10 cellular contexts compared by ENCODE assay signal in the genomic region with DNA sequence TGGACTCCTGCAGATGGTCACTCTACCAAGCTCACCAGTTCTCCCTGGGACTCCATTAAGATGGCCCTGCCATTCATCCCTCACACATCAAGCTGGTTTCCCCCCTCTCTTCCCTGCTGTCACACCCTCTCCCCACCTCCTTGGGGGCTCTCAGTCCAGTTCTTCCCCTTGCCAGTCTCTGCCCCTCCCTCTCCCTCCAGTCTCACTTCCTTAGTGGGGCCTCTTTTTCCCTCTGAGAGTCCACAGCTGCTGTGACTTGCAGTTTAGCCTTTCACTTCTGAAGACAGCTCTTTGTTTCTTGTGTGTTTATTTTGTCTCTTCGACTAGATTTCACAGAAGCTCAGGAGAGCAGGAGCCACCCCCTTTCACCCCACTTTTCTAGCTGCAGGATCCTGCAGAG. TPM values are rescaled to one million over a fixed set of nuclear protein-coding genes. Genes with fewer than 3 reads are reported as not detected.
DNase-seq lines count a peak whose midpoint lies in the region; ATAC-seq and TF ChIP-seq lines count a peak whose summit lies in the region.
"Had no signal": no experiment of that assay in that cellular context is flagged by ENCODE, and none has a peak within 500 bp of the region (broad histone marks: within the 10 kb centered on the region; RNA-seq: fewer than 3 reads in every experiment).

No MANE protein-coding gene starts in this region.

- H3K9me1 ChIP-seq in IMR-90 (ENCODE audit: insufficient read depth, low read length): peaks cover 24% of the 10 kb centered on the region

- peak overlapping the region; percentile 87 for H2BK20ac ChIP-seq in IMR-90 (ENCODE audit: low read depth, low read length)

- no peak for TF ChIP-seq RAD21 in IMR-90 (IDR thresholded peaks at IDR 0.05; ENCODE audit: low read length)

- H3K9me3 Mint-ChIP-seq in central memory CD8-positive, alpha-beta T cell: no peaks in the 10 kb centered on the region

- no peaks in the 10 kb centered on the region for H3K27me3 ChIP-seq in IMR-90 (ENCODE audit: control insufficient read depth, insufficient read depth, low read length)

- H2BK5ac ChIP-seq in IMR-90 (ENCODE audit: low read depth, low read length, poor library complexity, severe bottlenecking): peak overlapping the region; percentile 42

- POLR2A ChIA-PET in IMR-90 (lab: Charles Lee; ENCODE audit: unreplicated experiment): no interaction called here

- ATAC-seq in GM21447 (IDR thresholded peaks at IDR 0.05; ENCODE audit: unreplicated experiment) (peak; percentile 51), IMR-90 (ENCODE audit: low read depth) (no peak; the same call in 1 of the 2 replicates)
- no peak for ATAC-seq in central memory CD8-positive, alpha-beta T cell (replicated peaks; ENCODE audit: extremely low read depth, poor library complexity, severe bottlenecking)

- H3K79me1 ChIP-seq in IMR-90 (ENCODE audit: low read depth in 1 of 2, low read length in 2 of 2): 0 out of 4 replicates have a peak, but pooled peaks cover 0 to 5% of the 10 kb centered on the region in 2 experiments

- H3K18ac ChIP-seq in IMR-90 (ENCODE audit: low read depth, low read length): no peak overlapping the region

- peak overlapping the region; percentile 64 for H2AFZ ChIP-seq in IMR-90 (replicated peaks; ENCODE audit: low read length, poor library complexity)

- no peaks in the 10 kb centered on the region for H3K9me3 ChIP-seq in IMR-90 (ENCODE audit: control insufficient read depth, insufficient read depth, low read length)

- no peak overlapping the region for H4K5ac ChIP-seq in IMR-90 (ENCODE audit: low read depth, low read length)

- no peaks in the 10 kb centered on the region for H3K36me3 ChIP-seq in IMR-90 (ENCODE audit: control insufficient read depth, insufficient read depth, low read length)

- DNase-seq in GDM1 (lab: John Stamatoyannopoulos, UW): peak; percentile 61
- no peak for DNase-seq in IMR-90
- DNase-seq in central memory CD8-positive, alpha-beta T cell (ENCODE audit: low spot score in 2 of 2): no peak
- no peak for DNase-seq in NCI-H1092 treated with DMSO at 0.1 percent for 48 hours (lab: John Stamatoyannopoulos, UW)
- DNase-seq in D341Med (ENCODE audit: low spot score): no peak
- DNase-seq in activated gamma-delta T cell (lab: John Stamatoyannopoulos, UW): no peak
- DNase-seq in islet precursor cell: no peak
- DNase-seq: amniotic stem cell, NCI-H446 treated with DMSO at 0.1 percent for 48 hours had no signal

- no peaks in the 10 kb centered on the region for H3K27me3 Mint-ChIP-seq in central memory CD8-positive, alpha-beta T cell

- 0 out of 2 replicates have a peak overlapping the region, but pooled peaks have one; percentile 1 for H3K4me2 ChIP-seq in IMR-90 (ENCODE audit: low read depth, low read length)

- H2AK5ac ChIP-seq in IMR-90 (ENCODE audit: low read depth, low read length): peak overlapping the region; percentile 8; the same call in 1 of the 2 replicates

- peak overlapping the region in 1 of 2 experiments; percentile 36; a peak in 1 of 4 replicates for H4K8ac ChIP-seq in IMR-90 (ENCODE audit: low read depth in 2 of 2, low read length in 2 of 2)

- no CpG with 5 or more reads among the region's 1 CpG for WGBS in IMR-90 (ENCODE audit: extremely low coverage in 2 of 2, insufficient read length in 1 of 2), 2 experiments

- H3K4me3 Mint-ChIP-seq in central memory CD8-positive, alpha-beta T cell: peak overlapping the region; percentile 10

- peak overlapping the region; percentile 50; the same call in 1 of the 3 replicates for H2BK15ac ChIP-seq in IMR-90 (ENCODE audit: low read depth, low read length)

- H4K20me1 ChIP-seq in IMR-90 (ENCODE audit: insufficient read depth, low read length): no peaks in the 10 kb centered on the region

- H3K36me3 Mint-ChIP-seq in central memory CD8-positive, alpha-beta T cell (ENCODE audit: insufficient read depth): peaks cover 6% of the 10 kb centered on the region

- H4K91ac ChIP-seq in IMR-90 (ENCODE audit: insufficient read depth, low read depth, low read length): no peak overlapping the region

- H2AK9ac ChIP-seq in IMR-90 (replicated peaks; ENCODE audit: low read depth, low read length, poor library complexity): no peak overlapping the region

- H3K27ac ChIP-seq in IMR-90 (ENCODE audit: insufficient read depth, low read length): 0 out of 2 replicates have a peak overlapping the region, but pooled peaks have one; percentile 20

- H3K14ac ChIP-seq in IMR-90 (replicated peaks; ENCODE audit: low read depth, low read length): peak overlapping the region; percentile 75

- peak overlapping the region; percentile 42 for H3K27ac Mint-ChIP-seq in central memory CD8-positive, alpha-beta T cell (ENCODE audit: low read depth)

- intact Hi-C loops in IMR-90 (cut with micrococcal nuclease): no loop called here

- H3K4me3 ChIP-seq in IMR-90 (ENCODE audit: insufficient read depth, low read depth, low read length): no peak overlapping the region

- no TSS peak for BruUV-seq in IMR-90 (replicated peaks; lab: Mats Ljungman, UMichigan)

- CTCF ChIA-PET in IMR-90 (lab: Yijun Ruan, JAX): interaction anchor here (0.6 kb wide), 1 partner anchor 941 kb away, joined by 3 read pairs; no protein-coding TSS in a partner anchor

- H3K4me1 ChIP-seq in IMR-90 (ENCODE audit: control insufficient read depth, insufficient read depth, low read length): peaks cover 26% of the 10 kb centered on the region

- H2BK120ac ChIP-seq in IMR-90 (ENCODE audit: low read depth, low read length): peak overlapping the region; percentile 79

- TF ChIP-seq CTCF in IMR-90 (conservative IDR thresholded peaks at IDR 0.05; ENCODE audit: low read depth, low read length): no peak

- TF ChIP-seq POLR2A in IMR-90 (IDR thresholded peaks at IDR 0.05; ENCODE audit: low read depth, low read length): no peak

- dilution Hi-C loops in IMR-90 (cut with HindIII; ENCODE audit: low sequenced_read_pairs, unreplicated experiment): no loop called here

- H3K4ac ChIP-seq in IMR-90 (ENCODE audit: low read depth, low read length): peak overlapping the region; percentile 67; the same call in 1 of the 2 replicates

- no peak overlapping the region for H3K9ac ChIP-seq in IMR-90 (ENCODE audit: low read depth, low read length)

- peak overlapping the region; percentile 53; the same call in 1 of the 2 replicates for H3K23ac ChIP-seq in IMR-90 (ENCODE audit: low read depth, low read length)

- in situ Hi-C loops in IMR-90 (cut with MboI; ENCODE audit: low sequenced_read_pairs): no loop called here

- peaks cover 95% of the 10 kb centered on the region for H3K4me1 Mint-ChIP-seq in central memory CD8-positive, alpha-beta T cell

- no peak overlapping the region for H3K56ac ChIP-seq in IMR-90 (ENCODE audit: extremely low read depth, insufficient read depth, low read length)

TF ChIP-seq in IMR-90, 13 proteins besides CTCF, POLR2A, EP300 and RAD21:
- no peak for TF ChIP-seq MAFK (IDR thresholded peaks at IDR 0.05; ENCODE audit: low read depth, low read length)
- no peak for TF ChIP-seq ELK1 (IDR thresholded peaks at IDR 0.05; ENCODE audit: borderline replicate concordance, low read depth, low read length)
- TF ChIP-seq FOS (IDR thresholded peaks at IDR 0.05; ENCODE audit: low read depth, low read length): no peak
- TF ChIP-seq RFX5 (IDR thresholded peaks at IDR 0.05; ENCODE audit: low read depth, low read length): no peak
- no peak for TF ChIP-seq CHD1 (IDR thresholded peaks at IDR 0.05; ENCODE audit: low read depth, low read length)
- TF ChIP-seq RCOR1 (IDR thresholded peaks at IDR 0.05; ENCODE audit: insufficient replicate concordance, low read length): no peak
- TF ChIP-seq MAZ (IDR thresholded peaks at IDR 0.05; ENCODE audit: borderline replicate concordance, low read depth, low read length): no peak
- no peak for TF ChIP-seq MXI1 (IDR thresholded peaks at IDR 0.05; ENCODE audit: borderline replicate concordance, low read depth, low read length)
- no peak for TF ChIP-seq NFE2L2 (IDR thresholded peaks at IDR 0.05; ENCODE audit: low read depth, low read length)
- no peak for TF ChIP-seq USF2 (IDR thresholded peaks at IDR 0.05; ENCODE audit: low read depth, low read length)

RNA-seq across cellular contexts. Expression of gene DOCK2, which starts 10.5 kb away (rescaled TPM):
- 1.4 and 3.0 TPM in 2 replicates for total RNA-seq in IMR-90 (2012; rRNA removed)
- 0.47 and 0.72 TPM in 2 replicates for polyA plus RNA-seq in IMR-90 (2012; rRNA removed)
- polyA plus RNA-seq in IMR-90 (2012; cell fraction: cytosol; rRNA removed): 0.25 and 0.32 TPM in 2 replicates
- 0.51 and 0.87 TPM in 2 replicates for polyA plus RNA-seq in IMR-90 (2012; cell fraction: nucleus; rRNA removed; ENCODE audit: low replicate concordance)
